ENCODE assay signal across 1 cellular context in the genomic region with DNA sequence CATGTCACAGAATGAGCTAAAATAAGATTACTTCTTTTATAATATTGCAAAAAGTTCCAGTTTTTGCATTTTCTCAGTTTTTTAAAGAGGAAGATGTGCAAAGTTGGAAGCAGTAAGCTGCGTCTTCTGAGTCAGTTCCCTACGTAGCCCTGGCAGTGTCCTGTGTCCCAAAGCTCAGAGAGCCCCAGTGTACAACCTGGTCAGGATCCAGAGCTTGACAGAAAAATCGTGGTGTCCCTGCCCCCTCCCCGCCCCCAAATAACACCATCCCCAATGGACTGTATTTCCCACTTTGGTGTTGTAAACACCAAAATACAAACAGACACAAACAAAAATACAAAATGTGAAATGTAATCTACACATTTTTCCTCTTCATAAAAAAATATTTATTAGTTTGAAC.
A peak's percentile ranks its signal among the peaks of the same experiment; 100 is the strongest.
TF ChIP-seq lines count a peak whose summit lies in the region.

No MANE protein-coding gene starts in this region.

TF ChIP-seq in K562, 482 proteins besides CTCF, POLR2A, EP300 and RAD21:
- TF ChIP-seq POLR2AphosphoS2 (IDR thresholded peaks at IDR 0.05; ENCODE audit: low read length) (0 out of 2 replicates have a peak, but pooled peaks have one; percentile 56), ZEB2 (IDR thresholded peaks at IDR 0.05) (no peak), FOSL1 (tag; conservative IDR thresholded peaks at IDR 0.05) (no peak)
- TF ChIP-seq, protein P1, sequence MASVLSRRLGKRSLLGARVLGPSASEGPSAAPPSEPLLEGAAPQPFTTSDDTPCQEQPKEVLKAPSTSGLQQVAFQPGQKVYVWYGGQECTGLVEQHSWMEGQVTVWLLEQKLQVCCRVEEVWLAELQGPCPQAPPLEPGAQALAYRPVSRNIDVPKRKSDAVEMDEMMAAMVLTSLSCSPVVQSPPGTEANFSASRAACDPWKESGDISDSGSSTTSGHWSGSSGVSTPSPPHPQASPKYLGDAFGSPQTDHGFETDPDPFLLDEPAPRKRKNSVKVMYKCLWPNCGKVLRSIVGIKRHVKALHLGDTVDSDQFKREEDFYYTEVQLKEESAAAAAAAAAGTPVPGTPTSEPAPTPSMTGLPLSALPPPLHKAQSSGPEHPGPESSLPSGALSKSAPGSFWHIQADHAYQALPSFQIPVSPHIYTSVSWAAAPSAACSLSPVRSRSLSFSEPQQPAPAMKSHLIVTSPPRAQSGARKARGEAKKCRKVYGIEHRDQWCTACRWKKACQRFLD (CRISPR knock-in tag; IDR thresholded peaks at IDR 0.05): no peak
